17 cellular contexts compared by ENCODE assay signal in genomic region chr3:129429597-129429996, GRCh38. TPM values are rescaled to one million over a fixed set of nuclear protein-coding genes. Genes with fewer than 3 reads are reported as not detected.
DNase-seq lines count a peak whose midpoint lies in the region; ATAC-seq, FAIRE-seq and TF ChIP-seq lines count a peak whose summit lies in the region.
"Had no signal": no experiment of that assay in that cellular context is flagged by ENCODE, and none has a peak within 500 bp of the region (broad histone marks: within the 10 kb centered on the region; RNA-seq: fewer than 3 reads in every experiment).

No MANE protein-coding gene starts in this region.

- peaks cover 2% of the 10 kb centered on the region for H3K27me3 Mint-ChIP-seq in activated CD8-positive, alpha-beta T cell treated with anti-CD3 and anti-CD28 coated beads for 36 hours
- H3K27me3 Mint-ChIP-seq: CD4-positive, alpha-beta T cell; T-helper 17 cell had no signal

- no peak overlapping the region for H3K4ac ChIP-seq in mesendoderm (ENCODE audit: low read depth, low read length)

- no peaks in the 10 kb centered on the region for H3K79me1 ChIP-seq in mesendoderm (ENCODE audit: low read length)

- no peak overlapping the region for H3K18ac ChIP-seq in mesendoderm (ENCODE audit: low read length)

- H3K9me3 ChIP-seq in small intestine (ENCODE audit: control insufficient read depth, low read depth): no peaks in the 10 kb centered on the region

- H3K36me3 Mint-ChIP-seq in activated CD8-positive, alpha-beta T cell treated with anti-CD3 and anti-CD28 coated beads for 36 hours (ENCODE audit: low read depth): peaks cover 43% of the 10 kb centered on the region

- H4K8ac ChIP-seq in mesendoderm (ENCODE audit: low read depth, low read length): no peak overlapping the region

- intact Hi-C loops in activated CD8-positive, alpha-beta T cell treated with anti-CD3 and anti-CD28 coated beads for 36 hours (cut with micrococcal nuclease): no loop called here
- intact Hi-C loops in sciatic nerve (cut with DNase I): no loop called here

- H3K27ac Mint-ChIP-seq in activated CD8-positive, alpha-beta T cell treated with anti-CD3 and anti-CD28 coated beads for 36 hours: peak overlapping the region; percentile 36
- H3K27ac Mint-ChIP-seq: dendritic cell treated with granulocyte-macrophage colony-stimulating factor and Interleukin-4, amounts not matched to agents 40 ng/mL and 50 ng/mL, for 4 days had no signal

- H3K4me3 Mint-ChIP-seq in activated CD8-positive, alpha-beta T cell treated with anti-CD3 and anti-CD28 coated beads for 36 hours: no peak overlapping the region
- H3K4me3 Mint-ChIP-seq: dendritic cell treated with granulocyte-macrophage colony-stimulating factor and Interleukin-4, amounts not matched to agents 40 ng/mL and 50 ng/mL, for 4 days had no signal

- no peak; the same call in 1 of the 2 replicates for TF ChIP-seq POLR2A in GM12891 (IDR thresholded peaks at IDR 0.05; ENCODE audit: low read depth, low read length)

- H3K27ac ChIP-seq in mesendoderm (ENCODE audit: low read depth, low read length) (no peak overlapping the region), small intestine (ENCODE audit: low read depth in 1 of 2, low read length in 1 of 2) (no peak overlapping the region)

- TF ChIP-seq CTCF in activated CD8-positive, alpha-beta T cell treated with anti-CD3 and anti-CD28 coated beads for 36 hours (IDR thresholded peaks at IDR 0.05): no peak

- peaks cover 35% of the 10 kb centered on the region for H3K4me1 Mint-ChIP-seq in activated CD8-positive, alpha-beta T cell treated with anti-CD3 and anti-CD28 coated beads for 36 hours (ENCODE audit: low read depth)

- H3K79me2 ChIP-seq in mesendoderm (ENCODE audit: control insufficient read depth, insufficient read depth, low read length): no peaks in the 10 kb centered on the region

- DNase-seq in DMS53 (lab: John Stamatoyannopoulos, UW) (peak; percentile 17), DMS53 treated with DMSO at 0.1 percent for 48 hours (lab: John Stamatoyannopoulos, UW; ENCODE audit: unreplicated experiment) (no peak), GM12891 (ENCODE audit: insufficient read length, low spot score) (no peak), mesendoderm (peak; percentile 51), small intestine (no peak), amniotic stem cell (lab: John Stamatoyannopoulos, UW) (no peak), sciatic nerve (ENCODE audit: low spot score) (no peak)
- DNase-seq in activated CD8-positive, alpha-beta T cell treated with anti-CD3 and anti-CD28 coated beads for 36 hours: no peak
- DNase-seq: 8988T; activated CD4-positive, CD25-positive, alpha-beta regulatory T cell treated with anti-CD3 and anti-CD28 coated beads, Interleukin-2, amount 50 U/mL, for 72 hours; activated T-cell treated with anti-CD3 and anti-CD28 coated beads, Interleukin-2, amount 50 U/mL, for 48 hours; CD4-positive, alpha-beta T cell; NCI-H2029; T-helper 17 cell had no signal

- H3K4me3 ChIP-seq in mesendoderm (ENCODE audit: low read length) (no peak overlapping the region), small intestine (ENCODE audit: low read depth in 1 of 2, low read length in 2 of 2) (no peak overlapping the region)

- no CpG with 5 or more reads among the region's 4 CpGs for WGBS in mesendoderm (ENCODE audit: extremely low coverage, insufficient coverage, low lambda C conversion rate)
- WGBS in small intestine, 3 donors: 70 to 78% (median 75%) methylated on average over 4 of the region's 4 CpGs

- H2BK15ac ChIP-seq in mesendoderm (replicated peaks; ENCODE audit: low read depth): no peak overlapping the region

- H3K27me3 ChIP-seq in mesendoderm (ENCODE audit: insufficient read depth, low read length, poor library complexity) (peaks cover 1% of the 10 kb centered on the region), small intestine (ENCODE audit: control insufficient read depth in 2 of 2, insufficient read depth in 2 of 2, low read length in 2 of 2) (no peaks in the 10 kb centered on the region)

- CTCF ChIA-PET in activated CD8-positive, alpha-beta T cell treated with anti-CD3 and anti-CD28 coated beads for 36 hours (lab: Charles Lee): interaction anchor here (1.1 to 2.2 kb wide), 2 partner anchors 10 to 46 kb away, joined by 3 to 11 read pairs; partner anchors contain the start of genes IFT122 and MBD4

- H3K9ac ChIP-seq in mesendoderm (ENCODE audit: low read length): no peak overlapping the region

- no peaks in the 10 kb centered on the region for H3K9me3 Mint-ChIP-seq in activated CD8-positive, alpha-beta T cell treated with anti-CD3 and anti-CD28 coated beads for 36 hours
- H3K9me3 Mint-ChIP-seq: CD4-positive, alpha-beta T cell had no signal

- FAIRE-seq in GM12891 (lab: Jason Lieb, UNC): no peak
- FAIRE-seq in small intestine (lab: Jason Lieb, UNC): no peak

- no peak overlapping the region for H3K4me2 ChIP-seq in mesendoderm (ENCODE audit: low read length)

- POLR2A ChIA-PET in activated CD8-positive, alpha-beta T cell treated with anti-CD3 and anti-CD28 coated beads for 36 hours (lab: Charles Lee): interaction anchor here (0.9 to 3.5 kb wide), 5 partner anchors 10 to 114 kb away, joined by 3 to 35 read pairs (median 7); partner anchors contain the start of genes IFT122 and MBD4

- no peak overlapping the region for H2BK5ac ChIP-seq in mesendoderm (ENCODE audit: low read length)

- no peak overlapping the region for H4K5ac ChIP-seq in mesendoderm (ENCODE audit: low read length)

- H3K4me1 ChIP-seq in mesendoderm (ENCODE audit: control insufficient read depth, low read depth, low read length) (peaks cover 2% of the 10 kb centered on the region), small intestine (ENCODE audit: control insufficient read depth in 2 of 2, insufficient read depth in 1 of 2, low read depth in 1 of 2, low read length in 1 of 2) (no peaks in the 10 kb centered on the region)

- no peak overlapping the region for H2AK5ac ChIP-seq in mesendoderm (ENCODE audit: low read length)

- H3K36me3 ChIP-seq in mesendoderm (ENCODE audit: control insufficient read depth, insufficient read depth, low read length): peaks cover 9% of the 10 kb centered on the region
- peaks cover 5 to 6% of the 10 kb centered on the region in 2 donors for H3K36me3 ChIP-seq in small intestine (ENCODE audit: control insufficient read depth in 2 of 2, insufficient read depth in 2 of 2, low read length in 2 of 2)

- peak overlapping the region; percentile 73 for H3K56ac ChIP-seq in mesendoderm (ENCODE audit: low read length)

- H3K23ac ChIP-seq in mesendoderm (ENCODE audit: low read length): no peak overlapping the region

- H2BK120ac ChIP-seq in mesendoderm (ENCODE audit: low read depth, low read length): no peak overlapping the region

- no peak for ATAC-seq in activated CD8-positive, alpha-beta T cell treated with anti-CD3 and anti-CD28 coated beads for 36 hours
- ATAC-seq in sciatic nerve: no peak
- ATAC-seq: Right ventricle myocardium inferior, T-helper 17 cell had no signal

TF ChIP-seq in GM12891, 5 proteins besides CTCF, POLR2A, EP300 and RAD21:
- TF ChIP-seq POLR2AphosphoS5 (IDR thresholded peaks at IDR 0.05; ENCODE audit: low read depth, low read length) (peak; percentile 38; the same call in 1 of the 2 replicates), PAX5 (IDR thresholded peaks at IDR 0.05; ENCODE audit: insufficient read depth, low read length, severe bottlenecking) (no peak), SPI1 (IDR thresholded peaks at IDR 0.05; ENCODE audit: low read depth, low read length) (no peak), POU2F2 (IDR thresholded peaks at IDR 0.05; ENCODE audit: low read depth, low read length) (no peak)
TF ChIP-seq in GM12891: peak in this region for 1.

RNA-seq across cellular contexts. Expression of gene EFCAB12, which starts 1.2 kb away (rescaled TPM):
- 0.13 TPM for polyA plus RNA-seq in GM12891 (2012; ENCODE audit: low read depth, missing spikeins)
- total RNA-seq in activated CD8-positive, alpha-beta T cell treated with anti-CD3 and anti-CD28 coated beads for 36 hours: under 1 TPM; 0.56 to 0.65 TPM
- 0.29 TPM for polyA plus RNA-seq in mesendoderm (2013, experiment 1 of 2)
- polyA plus RNA-seq in mesendoderm (2013, experiment 2 of 2): 0.35 TPM
- polyA plus RNA-seq in small intestine: under 1 TPM; 0.04 to 0.67 (median 0.27) TPM
- total RNA-seq in sciatic nerve: 0.40 TPM
- total RNA-seq: M059J, Right ventricle myocardium inferior had no signal

RNA-seq across cellular contexts. Expression of gene MBD4, which starts 10.2 kb away (rescaled TPM):
- polyA plus RNA-seq in GM12891 (2012; ENCODE audit: low read depth, missing spikeins): 26.5 TPM
- total RNA-seq in activated CD8-positive, alpha-beta T cell treated with anti-CD3 and anti-CD28 coated beads for 36 hours: 10 to 100 TPM; 38.9 to 44.5 TPM
- 44.4 TPM for polyA plus RNA-seq in mesendoderm (2013, experiment 1 of 2)
- 43.9 TPM for polyA plus RNA-seq in mesendoderm (2013, experiment 2 of 2)
- 10 to 100 TPM; 17.0 to 27.1 (median 17.9) TPM for polyA plus RNA-seq in small intestine
- total RNA-seq in sciatic nerve: 30.6 TPM

RNA-seq across cellular contexts. Expression of gene IFT122, which starts 10.4 kb away (rescaled TPM):
- 9.0 TPM for polyA plus RNA-seq in GM12891 (2012; ENCODE audit: low read depth, missing spikeins)
- total RNA-seq in activated CD8-positive, alpha-beta T cell treated with anti-CD3 and anti-CD28 coated beads for 36 hours: 10 to 100 TPM; 18.9 to 20.4 TPM
- 14.8 TPM for polyA plus RNA-seq in mesendoderm (2013, experiment 1 of 2)
- 14.7 TPM for polyA plus RNA-seq in mesendoderm (2013, experiment 2 of 2)
- 1 to 10 TPM; 5.1 to 9.7 (median 8.4) TPM for polyA plus RNA-seq in small intestine
- 49.7 TPM for total RNA-seq in sciatic nerve

Comparison
In these comparisons a context has a peak if more than half of its experiments do, and no peak if none do; other contexts are left out.
1. DNase-seq: peak in DMS53 (single experiment) and mesendoderm (single experiment); none in DMS53 treated with DMSO at 0.1 percent for 48 hours (single experiment), GM12891 (single experiment), activated CD8-positive, alpha-beta T cell treated with anti-CD3 and anti-CD28 coated beads for 36 hours (single experiment), small intestine (single experiment), amniotic stem cell (single experiment) and sciatic nerve (single experiment).